Comparison of ENCODE assay signal across 10 cellular contexts in genomic region chr3:46860381-46861292, GRCh38. TPM values are rescaled to one million over a fixed set of nuclear protein-coding genes. Genes with fewer than 3 reads are reported as not detected.
DNase-seq lines count a peak whose midpoint lies in the region; FAIRE-seq and TF ChIP-seq lines count a peak whose summit lies in the region.
"Had no signal": no experiment of that assay in that cellular context is flagged by ENCODE, and none has a peak within 500 bp of the region (broad histone marks: within the 10 kb centered on the region; RNA-seq: fewer than 3 reads in every experiment).

No MANE protein-coding gene starts in this region.

- H3K79me1 ChIP-seq in neuronal stem cell (ENCODE audit: low read depth, low read length) = no peaks in the 10 kb centered on the region

- H3K9me3 ChIP-seq in neuronal stem cell (replicated peaks in 1 of 2; ENCODE audit: control insufficient read depth in 2 of 2, insufficient read depth in 1 of 2, low read depth in 1 of 2, low read length in 2 of 2) = no peaks in the 10 kb centered on the region
- H3K9me3 ChIP-seq: body of pancreas had no signal

- H3K4ac ChIP-seq in neuronal stem cell (ENCODE audit: low read length) = no peak overlapping the region

- H3K4me3 ChIP-seq in bronchial epithelial cell (ENCODE audit: low read depth, low read length) = no peak overlapping the region
- H3K4me3 ChIP-seq in neuronal stem cell (ENCODE audit: low read length in 2 of 2) = no peak overlapping the region
- H3K4me3 ChIP-seq: body of pancreas had no signal

- H3K4me2 ChIP-seq in neuronal stem cell (ENCODE audit: insufficient read depth, low read length, poor library complexity, severe bottlenecking) = no peak overlapping the region

- H3K9ac ChIP-seq in neuronal stem cell (ENCODE audit: low read depth, low read length, poor library complexity) = no peak overlapping the region

- peak overlapping the region; percentile 32 for H3K18ac ChIP-seq in neuronal stem cell (ENCODE audit: low read length)

- H2AFZ ChIP-seq in neuronal stem cell (ENCODE audit: low read length) = no peak overlapping the region

- H3K4me1 ChIP-seq in neuronal stem cell (ENCODE audit: control insufficient read depth in 2 of 2, insufficient read depth in 1 of 2, low read depth in 1 of 2, low read length in 2 of 2) = peaks cover 0 to 9% of the 10 kb centered on the region in 2 donors

- no peak overlapping the region for H4K8ac ChIP-seq in neuronal stem cell (ENCODE audit: low read depth, low read length)

- no peak overlapping the region for H2BK120ac ChIP-seq in neuronal stem cell (ENCODE audit: low read depth, low read length)

- FAIRE-seq in bronchial epithelial cell (lab: Jason Lieb, UNC) = no peak
- FAIRE-seq in urothelium cell line (lab: Jason Lieb, UNC) = no peak

- TF ChIP-seq CTCF in LNCAP (IDR thresholded peaks at IDR 0.05) (peak; percentile 47), bronchial epithelial cell (IDR thresholded peaks at IDR 0.05; ENCODE audit: insufficient read depth, low read length, severe bottlenecking) (peak; percentile 55)

- H3K23ac ChIP-seq in neuronal stem cell (ENCODE audit: low read depth, low read length, poor library complexity) = peak overlapping the region; percentile 38

- no peak overlapping the region for H4K91ac ChIP-seq in neuronal stem cell (ENCODE audit: low read depth, low read length, poor library complexity)

- H3K27me3 ChIP-seq in bronchial epithelial cell (ENCODE audit: control insufficient read depth, insufficient read depth, low read length) = no peaks in the 10 kb centered on the region
- H3K27me3 ChIP-seq in neuronal stem cell (ENCODE audit: control insufficient read depth in 3 of 3, insufficient read depth in 3 of 3, low read depth in 1 of 3, low read length in 3 of 3) = peaks cover 0 to 25% (median 0%) of the 10 kb centered on the region in 3 experiments
- H3K27me3 ChIP-seq: body of pancreas had no signal

- peak; percentile 19 for DNase-seq in EL
- no peak for DNase-seq in bronchial epithelial cell (ENCODE audit: low read depth)
- DNase-seq in neuronal stem cell (ENCODE audit: low spot score) = no peak
- no peak for DNase-seq in A172 (ENCODE audit: low spot score)
- DNase-seq in NCI-H2196 treated with DMSO at 0.1 percent for 48 hours (lab: John Stamatoyannopoulos, UW; ENCODE audit: unreplicated experiment) = no peak
- no peak for DNase-seq in urothelium cell line (ENCODE audit: low spot score)
- DNase-seq in effector CD8-positive, alpha-beta T cell (lab: John Stamatoyannopoulos, UW) = no peak

- H2BK12ac ChIP-seq in neuronal stem cell (ENCODE audit: low read length) = peak overlapping the region; percentile 17

- no peak overlapping the region for H2BK5ac ChIP-seq in neuronal stem cell (ENCODE audit: low read length)

- WGBS in neuronal stem cell (ENCODE audit: extremely low coverage in 2 of 2, insufficient read length in 2 of 2, insufficient replicate concordance in 1 of 2), 2 donors = no CpG with 5 or more reads among the region's 22 CpGs

- peak overlapping the region; percentile 65 for H3K14ac ChIP-seq in neuronal stem cell (ENCODE audit: low read length)

- H3K27ac ChIP-seq in neuronal stem cell (replicated peaks; ENCODE audit: low read length) = no peak overlapping the region
- H3K27ac ChIP-seq: body of pancreas had no signal

- peak overlapping the region; percentile 78 for H2BK15ac ChIP-seq in neuronal stem cell (ENCODE audit: low read length)

- H2AK5ac ChIP-seq in neuronal stem cell (ENCODE audit: low read depth, low read length) = peak overlapping the region; percentile 76

- H3K36me3 ChIP-seq in bronchial epithelial cell (ENCODE audit: control insufficient read depth, insufficient read depth, low read length) (no peaks in the 10 kb centered on the region), neuronal stem cell (replicated peaks in 1 of 2; ENCODE audit: control insufficient read depth in 2 of 2, insufficient read depth in 2 of 2, low read length in 2 of 2) (no peaks in the 10 kb centered on the region)

RNA-seq across cellular contexts. Expression of gene MYL3, which starts 2.6 kb away (rescaled TPM):
- not detected in 2 replicates for total RNA-seq in bronchial epithelial cell
- polyA plus RNA-seq in neuronal stem cell (2013, experiment 1 of 2) = 0.26 TPM
- polyA plus RNA-seq in neuronal stem cell (2013, experiment 2 of 2) = 0.25 TPM
- total RNA-seq in A172 (2014; rRNA removed; shearing (Covaris generic)) = 0.57 and 1.3 TPM in 2 replicates
- total RNA-seq: HT1080 had no signal

RNA-seq across cellular contexts. Expression of gene PTH1R, which starts 16.9 kb away (rescaled TPM):
- total RNA-seq in bronchial epithelial cell = not detected in 2 replicates
- polyA plus RNA-seq in neuronal stem cell (2013, experiment 1 of 2) = 2.2 TPM
- 2.6 TPM for polyA plus RNA-seq in neuronal stem cell (2013, experiment 2 of 2)
- total RNA-seq in A172 (2014; rRNA removed; shearing (Covaris generic)) = 2.8 and 4.9 TPM in 2 replicates
